ENCODE assay signal across 8 cellular contexts in genomic region chr7:43584733-43585132, GRCh38. TPM values are rescaled to one million over a fixed set of nuclear protein-coding genes. Genes with fewer than 3 reads are reported as not detected.
A peak's percentile ranks its signal among the peaks of the same experiment; 100 is the strongest.
DNase-seq lines count a peak whose midpoint lies in the region; ATAC-seq, FAIRE-seq and TF ChIP-seq lines count a peak whose summit lies in the region.
"Not testable (repeated sequence)": the region's sequence is repeated elsewhere in the genome, so short reads cannot be mapped to it uniquely, and the experiment has no call there.

No MANE protein-coding gene starts in this region.

- not testable (repeated sequence) for H2BK15ac ChIP-seq in neuronal stem cell (ENCODE audit: low read length)

- not testable (repeated sequence) for H3K27me3 ChIP-seq in CD4-positive, CD25-positive, alpha-beta regulatory T cell (ENCODE audit: control insufficient read depth, insufficient read depth, low read length); HUES48 (ENCODE audit: control insufficient read depth, insufficient read depth, low read length); adipocyte (replicated peaks; ENCODE audit: control insufficient read depth, insufficient read depth, low read length); kidney epithelial cell (ENCODE audit: control insufficient read depth, insufficient read depth, low read length); neuronal stem cell (ENCODE audit: control insufficient read depth in 3 of 3, insufficient read depth in 3 of 3, low read depth in 1 of 3, low read length in 3 of 3); thymus (ENCODE audit: control insufficient read depth, insufficient read depth)
- peaks cover 2 to 12% of the 10 kb centered on the region in 2 experiments for H3K27me3 ChIP-seq in endothelial cell of umbilical vein (ENCODE audit: control insufficient read depth in 2 of 2, insufficient read depth in 2 of 2, low read length in 2 of 2)

- BruUV-seq in endothelial cell of umbilical vein (replicated peaks; lab: Mats Ljungman, UMichigan): not testable (repeated sequence)

- not testable (repeated sequence) for H2BK120ac ChIP-seq in neuronal stem cell (ENCODE audit: low read depth, low read length)

- peak overlapping the region; percentile 95 for H3K4me3 ChIP-seq in CD4-positive, CD25-positive, alpha-beta regulatory T cell (ENCODE audit: low read depth, low read length)
- H3K4me3 ChIP-seq in HUES48 (ENCODE audit: low read depth, low read length) (peak overlapping the region; percentile 79), adipocyte (ENCODE audit: low read length) (peak overlapping the region; percentile 89), endothelial cell of umbilical vein (replicated peaks in 1 of 3; ENCODE audit: insufficient read depth in 1 of 3, low read depth in 1 of 3, low read length in 3 of 3) (peak overlapping the region; percentile 74 to 89 (median 76)), kidney epithelial cell (ENCODE audit: low read depth, low read length) (peak overlapping the region; percentile 93), neuronal stem cell (ENCODE audit: low read length in 2 of 2) (peak overlapping the region in 1 of 2 donors; percentile 82), thymus (ENCODE audit: low read length) (peak overlapping the region; percentile 81)

- POLR2A ChIA-PET in endothelial cell of umbilical vein (lab: Charles Lee): interaction anchor here (1.7 kb wide), 1 partner anchor 55 kb away, joined by 6 read pairs; no protein-coding TSS in a partner anchor

- H3K4me3 Mint-ChIP-seq in CD4-positive, CD25-positive, alpha-beta regulatory T cell: peak overlapping the region; percentile 92 to 99 (median 97)
- peak overlapping the region; percentile 95 for H3K4me3 Mint-ChIP-seq in T-helper 17 cell

- H3K4me2 ChIP-seq in endothelial cell of umbilical vein (ENCODE audit: insufficient read depth, low read length): peak overlapping the region; percentile 74
- H3K4me2 ChIP-seq in neuronal stem cell (ENCODE audit: insufficient read depth, low read length, poor library complexity, severe bottlenecking): peak overlapping the region; percentile 32

- peaks cover 28 to 45% (median 37%) of the 10 kb centered on the region in 4 donors for H3K4me1 Mint-ChIP-seq in CD4-positive, CD25-positive, alpha-beta regulatory T cell
- peaks cover 36% of the 10 kb centered on the region for H3K4me1 Mint-ChIP-seq in T-helper 17 cell

- H2AFZ ChIP-seq in endothelial cell of umbilical vein (ENCODE audit: low read depth, low read length); neuronal stem cell (ENCODE audit: low read length): not testable (repeated sequence)

- intact Hi-C loops in endothelial cell of umbilical vein (cut with micrococcal nuclease): loop anchor here (10.0 kb wide), 1 partner anchor 650 kb away; the partner anchor contains the start of genes MRPL32 and PSMA2

- H3K79me2 ChIP-seq in endothelial cell of umbilical vein (ENCODE audit: control insufficient read depth, insufficient read depth, low read length): peaks cover 68% of the 10 kb centered on the region

- not testable (repeated sequence) for H3K18ac ChIP-seq in neuronal stem cell (ENCODE audit: low read length)

- dilution Hi-C loops in endothelial cell of umbilical vein (cut with MboI; ENCODE audit: extremely low pct_ligation_motif_present, low sequenced_read_pairs): loop anchor here (25.0 kb wide), 1 partner anchor 128 kb away; no protein-coding TSS in a partner anchor

- WGBS in neuronal stem cell (ENCODE audit: extremely low coverage in 2 of 2, insufficient read length in 2 of 2, insufficient replicate concordance in 1 of 2), 2 donors: no CpG with 5 or more reads among the region's 11 CpGs
- 85% methylated on average over 11 of the region's 11 CpGs for whole genome bisulfite sequencing in thymus

- TF ChIP-seq POLR2A in endothelial cell of umbilical vein (IDR thresholded peaks at IDR 0.05; ENCODE audit: low read depth, low read length): not testable (repeated sequence)

- not testable (repeated sequence) for H3K9me1 ChIP-seq in endothelial cell of umbilical vein (replicated peaks; ENCODE audit: control insufficient read depth, extremely low read depth, insufficient read depth, low read length)

- TF ChIP-seq CTCF in endothelial cell of umbilical vein (IDR thresholded peaks at IDR 0.05; ENCODE audit: extremely low read depth in 1 of 2, insufficient read depth in 1 of 2, low read depth in 1 of 2, low read length in 2 of 2); kidney epithelial cell (IDR thresholded peaks at IDR 0.05; ENCODE audit: insufficient read depth, low read length, poor library complexity, severe bottlenecking): not testable (repeated sequence)

- H2BK12ac ChIP-seq in neuronal stem cell (ENCODE audit: low read length): not testable (repeated sequence)

- H3K27ac Mint-ChIP-seq in CD4-positive, CD25-positive, alpha-beta regulatory T cell: peak overlapping the region; percentile 96 to 99 (median 98)
- H3K27ac Mint-ChIP-seq in T-helper 17 cell: peak overlapping the region; percentile 98

- H3K9me3 Mint-ChIP-seq in CD4-positive, CD25-positive, alpha-beta regulatory T cell: not testable (repeated sequence)

- ATAC-seq in CD4-positive, CD25-positive, alpha-beta regulatory T cell (ENCODE audit: low read depth in 2 of 2); T-helper 17 cell: not testable (repeated sequence)

- DNase-seq in CD4-positive, CD25-positive, alpha-beta regulatory T cell; T-helper 17 cell; adipocyte (ENCODE audit: low read depth); endothelial cell of umbilical vein (ENCODE audit: low read depth, low spot score); kidney epithelial cell (ENCODE audit: low read depth); neuronal stem cell (ENCODE audit: low spot score): not testable (repeated sequence)

- H3K27me3 Mint-ChIP-seq in CD4-positive, CD25-positive, alpha-beta regulatory T cell: peaks cover 11% of the 10 kb centered on the region
- H3K27me3 Mint-ChIP-seq in T-helper 17 cell: peaks cover 11% of the 10 kb centered on the region

- H3K36me3 Mint-ChIP-seq in CD4-positive, CD25-positive, alpha-beta regulatory T cell; T-helper 17 cell (ENCODE audit: low read depth): not testable (repeated sequence)

- H3K4me1 ChIP-seq in CD4-positive, CD25-positive, alpha-beta regulatory T cell (ENCODE audit: control insufficient read depth, insufficient read depth, low read length, poor library complexity, severe bottlenecking): peaks cover 56% of the 10 kb centered on the region
- H3K4me1 ChIP-seq in HUES48 (ENCODE audit: control insufficient read depth, insufficient read depth, low read length) (peaks cover 16% of the 10 kb centered on the region), adipocyte (ENCODE audit: control insufficient read depth, insufficient read depth, low read length) (peaks cover 34% of the 10 kb centered on the region), endothelial cell of umbilical vein (ENCODE audit: control insufficient read depth, extremely low read depth, insufficient read depth, low read length) (peaks cover 33% of the 10 kb centered on the region)
- H3K4me1 ChIP-seq in neuronal stem cell (ENCODE audit: control insufficient read depth in 2 of 2, insufficient read depth in 1 of 2, low read depth in 1 of 2, low read length in 2 of 2); thymus (ENCODE audit: control insufficient read depth, insufficient read depth, low read length): not testable (repeated sequence)

- not testable (repeated sequence) for H3K14ac ChIP-seq in neuronal stem cell (ENCODE audit: low read length)

- H2BK5ac ChIP-seq in neuronal stem cell (ENCODE audit: low read length): not testable (repeated sequence)

- H3K79me1 ChIP-seq in neuronal stem cell (ENCODE audit: low read depth, low read length): not testable (repeated sequence)

- not testable (repeated sequence) for H3K9me3 ChIP-seq in CD4-positive, CD25-positive, alpha-beta regulatory T cell (ENCODE audit: control insufficient read depth in 2 of 2, low read length in 2 of 2); HUES48 (ENCODE audit: control insufficient read depth, insufficient read depth, low read length); T-helper 17 cell (ENCODE audit: control insufficient read depth, low read length, poor library complexity, severe bottlenecking); adipocyte (ENCODE audit: control insufficient read depth, low read length); endothelial cell of umbilical vein (replicated peaks; ENCODE audit: control insufficient read depth, insufficient read depth, low read length); neuronal stem cell (replicated peaks in 1 of 2; ENCODE audit: control insufficient read depth in 2 of 2, insufficient read depth in 1 of 2, low read depth in 1 of 2, low read length in 2 of 2); thymus (ENCODE audit: control insufficient read depth)

- CTCF ChIA-PET in endothelial cell of umbilical vein (lab: Charles Lee): interaction anchor here (0.9 to 9.5 kb wide), 8 partner anchors 19 to 137 kb away, joined by 3 to 603 read pairs (median 6); no protein-coding TSS in a partner anchor

- not testable (repeated sequence) for H3K36me3 ChIP-seq in CD4-positive, CD25-positive, alpha-beta regulatory T cell (ENCODE audit: control insufficient read depth, insufficient read depth, low read length); HUES48 (ENCODE audit: control insufficient read depth, insufficient read depth, low read length); adipocyte (ENCODE audit: control insufficient read depth, insufficient read depth, low read length, severe bottlenecking); endothelial cell of umbilical vein (ENCODE audit: control insufficient read depth in 2 of 2, extremely low read depth in 1 of 2, insufficient read depth in 2 of 2, low read length in 2 of 2); kidney epithelial cell (ENCODE audit: control insufficient read depth, insufficient read depth, low read length); neuronal stem cell (replicated peaks in 1 of 2; ENCODE audit: control insufficient read depth in 2 of 2, insufficient read depth in 2 of 2, low read length in 2 of 2); thymus (ENCODE audit: control insufficient read depth, insufficient read depth)

- not testable (repeated sequence) for H3K23ac ChIP-seq in neuronal stem cell (ENCODE audit: low read depth, low read length, poor library complexity)

- peaks cover 11% of the 10 kb centered on the region for H4K20me1 ChIP-seq in endothelial cell of umbilical vein (replicated peaks; ENCODE audit: control insufficient read depth, extremely low read depth, insufficient read depth, low read length)

- not testable (repeated sequence) for H4K8ac ChIP-seq in neuronal stem cell (ENCODE audit: low read depth, low read length)

- not testable (repeated sequence) for H2AK5ac ChIP-seq in neuronal stem cell (ENCODE audit: low read depth, low read length)

- H3K27ac ChIP-seq in CD4-positive, CD25-positive, alpha-beta regulatory T cell (ENCODE audit: insufficient read depth, low read length, poor library complexity, severe bottlenecking): peak overlapping the region; percentile 95
- not testable (repeated sequence) for H3K27ac ChIP-seq in HUES48 (ENCODE audit: low read depth, low read length); neuronal stem cell (replicated peaks; ENCODE audit: low read length)
- H3K27ac ChIP-seq in endothelial cell of umbilical vein (ENCODE audit: insufficient read depth, low read depth, low read length): peak overlapping the region; percentile 49
- H3K27ac ChIP-seq in thymus (ENCODE audit: low read depth): peak overlapping the region; percentile 97

- FAIRE-seq in endothelial cell of umbilical vein (lab: Jason Lieb, UNC): not testable (repeated sequence)

- not testable (repeated sequence) for H3K4ac ChIP-seq in neuronal stem cell (ENCODE audit: low read length)

- H3K9ac ChIP-seq in HUES48 (ENCODE audit: low read depth, low read length); neuronal stem cell (ENCODE audit: low read depth, low read length, poor library complexity): not testable (repeated sequence)
- peak overlapping the region; percentile 90 for H3K9ac ChIP-seq in adipocyte (ENCODE audit: low read length)
- H3K9ac ChIP-seq in endothelial cell of umbilical vein (replicated peaks; ENCODE audit: extremely low read depth, insufficient read depth, low read length): peak overlapping the region; percentile 96

- H4K91ac ChIP-seq in neuronal stem cell (ENCODE audit: low read depth, low read length, poor library complexity): not testable (repeated sequence)

RNA-seq across cellular contexts. Expression of gene STK17A, which starts 1.8 kb away (rescaled TPM):
- total RNA-seq in CD4-positive, CD25-positive, alpha-beta regulatory T cell: 126 TPM
- polyA plus RNA-seq in CD4-positive, CD25-positive, alpha-beta regulatory T cell: 100 to 1,000 TPM; 104 to 139 (median 108) TPM
- total RNA-seq in T-helper 17 cell: 100 to 1,000 TPM; 107 to 124 TPM
- 53.9 and 58.8 TPM in 2 replicates for total RNA-seq in endothelial cell of umbilical vein
- 10.6 and 11.7 TPM in 2 replicates for polyA plus RNA-seq in endothelial cell of umbilical vein
- 20.3 and 22.6 TPM in 2 replicates for polyA plus RNA-seq in endothelial cell of umbilical vein (2011; cell fraction: cytosol; rRNA removed)
- 20.8 and 26.3 TPM in 2 replicates for polyA plus RNA-seq in endothelial cell of umbilical vein (2011; cell fraction: nucleus; rRNA removed)
- 48.6 and 75.6 TPM in 2 replicates for polyA plus RNA-seq in endothelial cell of umbilical vein (2012)
- 12.1 and 12.3 TPM in 2 replicates for polyA minus RNA-seq in endothelial cell of umbilical vein
- polyA minus RNA-seq in endothelial cell of umbilical vein (2011; cell fraction: cytosol; rRNA and poly(A)+ RNA removed): 10.5 TPM
- polyA minus RNA-seq in endothelial cell of umbilical vein (2011; cell fraction: nucleus; rRNA and poly(A)+ RNA removed): 22.6 and 33.8 TPM in 2 replicates
- total RNA-seq in kidney epithelial cell: 12.8 and 14.0 TPM in 2 replicates
- 5.4 TPM for polyA plus RNA-seq in neuronal stem cell (2013, experiment 1 of 2)
- 5.6 TPM for polyA plus RNA-seq in neuronal stem cell (2013, experiment 2 of 2)
- 64.3 TPM for polyA plus RNA-seq in thymus
